ENCODE assay signal across 1 cellular context in genomic region chr1:24438423-24438901, GRCh38.
TF ChIP-seq lines count a peak whose summit lies in the region.

No MANE protein-coding gene starts in this region.

TF ChIP-seq in GM23338, 12 proteins besides CTCF, POLR2A, EP300 and RAD21 (continued from another document):
- TF ChIP-seq ZNF462 (CRISPR knock-in tag; IDR thresholded peaks at IDR 0.05) (no peak), EZH2 (IDR thresholded peaks at IDR 0.05; ENCODE audit: low read depth, unreplicated experiment) (no peak)
